ENCODE assay signal across 18 cellular contexts in genomic region chr6:154402081-154402780, GRCh38. TPM values are rescaled to one million over a fixed set of nuclear protein-coding genes. Genes with fewer than 3 reads are reported as not detected.
"Had no signal": no experiment of that assay in that cellular context is flagged by ENCODE, and none has a peak within 500 bp of the region (broad histone marks: within the 10 kb centered on the region; RNA-seq: fewer than 3 reads in every experiment).

No MANE protein-coding gene starts in this region.

- H3K9ac ChIP-seq: neural progenitor cell had no signal

- H3K4me3 ChIP-seq: cardiac muscle cell, gastroesophageal sphincter, heart left ventricle, left ventricle myocardium inferior, mucosa of descending colon, neural progenitor cell, right atrium auricular region, upper lobe of right lung had no signal

- H3K36me3 ChIP-seq: neural progenitor cell, upper lobe of right lung, WERI-Rb-1 had no signal

- H3K9me3 ChIP-seq: gastroesophageal sphincter, heart left ventricle, left ventricle myocardium inferior, mucosa of descending colon, right atrium auricular region, upper lobe of right lung had no signal

- DNase-seq: activated CD4-positive, alpha-beta memory T cell treated with anti-CD3 and anti-CD28 coated beads for 36 hours; activated CD4-positive, alpha-beta T cell treated with anti-CD3 and anti-CD28 coated beads for 36 hours; activated T-cell treated with anti-CD3 and anti-CD28 coated beads for 4 hours; dermis blood vessel endothelial cell; effector memory CD4-positive, alpha-beta T cell; heart left ventricle; kidney glomerular epithelial cell; left ventricle myocardium inferior; mucosa of descending colon; naive B cell; stimulated activated naive CD8-positive, alpha-beta T cell treated with anti-CD3 and anti-CD28 coated beads, Interleukin-15, amount 100 ng/mL, for 72 hours; upper lobe of right lung; WERI-Rb-1 had no signal

- ATAC-seq: activated CD4-positive, alpha-beta T cell treated with anti-CD3 and anti-CD28 coated beads for 36 hours; gastroesophageal sphincter; heart left ventricle; mucosa of descending colon; stimulated activated naive CD8-positive, alpha-beta T cell treated with anti-CD3 and anti-CD28 coated beads, Interleukin-15, amount 100 ng/mL, for 72 hours; upper lobe of right lung had no signal

- H3K27me3 ChIP-seq: cardiac muscle cell, gastroesophageal sphincter, heart left ventricle, neural progenitor cell, right atrium auricular region, upper lobe of right lung had no signal

- H3K4me1 ChIP-seq: neural progenitor cell, upper lobe of right lung had no signal

- H2AFZ ChIP-seq: neural progenitor cell had no signal

- H3K27ac ChIP-seq: cardiac muscle cell, gastroesophageal sphincter, left ventricle myocardium inferior, neural progenitor cell, right atrium auricular region, upper lobe of right lung, WERI-Rb-1 had no signal

- H3K4me2 ChIP-seq: neural progenitor cell had no signal

RNA-seq across cellular contexts. Expression of gene IPCEF1, which starts 45.6 kb away (rescaled TPM):
- total RNA-seq: chondrocyte had no signal
- polyA plus RNA-seq: cardiac muscle cell had no signal
